ENCODE assay signal across 1 cellular context in genomic region chr1:150484861-150485260, GRCh38.
TF ChIP-seq lines count a peak whose summit lies in the region.

No MANE protein-coding gene starts in this region.

TF ChIP-seq in K562, 482 proteins besides CTCF, POLR2A, EP300 and RAD21 (continued from another document and continues in another):
- TF ChIP-seq SIRT6 (IDR thresholded peaks at IDR 0.05; ENCODE audit: low read depth, low read length) (no peak), E2F8 (IDR thresholded peaks at IDR 0.05; ENCODE audit: low read depth, partially characterized antibody) (peak; percentile 35), TCF3 (CRISPR knock-in tag; IDR thresholded peaks at IDR 0.05) (peak; percentile 46), CREB3 (tag; conservative IDR thresholded peaks at IDR 0.05; ENCODE audit: low read depth) (no peak), ZNF212 (CRISPR knock-in tag; IDR thresholded peaks at IDR 0.05) (no peak), ARID2 (IDR thresholded peaks at IDR 0.05) (peak; percentile 71), NR4A1 (CRISPR knock-in tag; IDR thresholded peaks at IDR 0.05) (no peak), NR4A1 (tag; IDR thresholded peaks at IDR 0.05) (no peak), SP2 (IDR thresholded peaks at IDR 0.05; ENCODE audit: extremely low read depth, low read depth, low read length, poor library complexity, severe bottlenecking) (no peak), PYGO2 (tag; IDR thresholded peaks at IDR 0.05) (no peak), JUND (IDR thresholded peaks at IDR 0.05; ENCODE audit: borderline replicate concordance, low read depth, low read length) (peak; percentile 50; the same call in 1 of the 2 replicates), JUND (tag; IDR thresholded peaks at IDR 0.05; ENCODE audit: borderline replicate concordance, low read depth, low read length) (no peak), GABPB1 (CRISPR knock-in tag; IDR thresholded peaks at IDR 0.05) (peak; percentile 42; the same call in 1 of the 2 replicates), ZNF699 (CRISPR knock-in tag; IDR thresholded peaks at IDR 0.05; ENCODE audit: insufficient replicate concordance) (no peak), NCOR1 (IDR thresholded peaks at IDR 0.05) (peak; percentile 30; the same call in 1 of the 2 replicates), CBFA2T3 (IDR thresholded peaks at IDR 0.05) (peak; percentile 52), ELK1 (CRISPR knock-in tag; IDR thresholded peaks at IDR 0.05) (no peak), NCOA2 (IDR thresholded peaks at IDR 0.05; ENCODE audit: partially characterized antibody in 2 of 2) (no peak), CCNT2 (IDR thresholded peaks at IDR 0.05; ENCODE audit: borderline replicate concordance, extremely low read depth, insufficient read length, low read depth, low read length) (no peak), NELFE (IDR thresholded peaks at IDR 0.05; ENCODE audit: insufficient read depth, insufficient read length) (no peak), POLR3G (IDR thresholded peaks at IDR 0.05; ENCODE audit: extremely low read depth, insufficient read length, insufficient replicate concordance) (no peak), ZNF395 (CRISPR knock-in tag; IDR thresholded peaks at IDR 0.05) (no peak), PRDM10 (IDR thresholded peaks at IDR 0.05; ENCODE audit: partially characterized antibody) (peak; percentile 18), ZNF830 (CRISPR knock-in tag; IDR thresholded peaks at IDR 0.05) (no peak), PURB (CRISPR knock-in tag; IDR thresholded peaks at IDR 0.05; ENCODE audit: low read depth) (no peak), SMARCA4 (IDR thresholded peaks at IDR 0.05) (0 out of 2 replicates have a peak, but pooled peaks have one; percentile 38), CHD7 (IDR thresholded peaks at IDR 0.05; ENCODE audit: low read depth, low read length) (no peak), TAF15 (IDR thresholded peaks at IDR 0.05; ENCODE audit: low read depth, low read length) (no peak), LEF1 (IDR thresholded peaks at IDR 0.05) (no peak), HOXB6 (CRISPR knock-in tag; IDR thresholded peaks at IDR 0.05; ENCODE audit: borderline replicate concordance) (no peak), MLX (CRISPR knock-in tag; conservative IDR thresholded peaks at IDR 0.05) (no peak), PHF20 (IDR thresholded peaks at IDR 0.05; ENCODE audit: partially characterized antibody) (no peak), DEAF1 (CRISPR knock-in tag; IDR thresholded peaks at IDR 0.05) (peak; percentile 69)
